ENCODE assay signal across 21 cellular contexts in the genomic region with DNA sequence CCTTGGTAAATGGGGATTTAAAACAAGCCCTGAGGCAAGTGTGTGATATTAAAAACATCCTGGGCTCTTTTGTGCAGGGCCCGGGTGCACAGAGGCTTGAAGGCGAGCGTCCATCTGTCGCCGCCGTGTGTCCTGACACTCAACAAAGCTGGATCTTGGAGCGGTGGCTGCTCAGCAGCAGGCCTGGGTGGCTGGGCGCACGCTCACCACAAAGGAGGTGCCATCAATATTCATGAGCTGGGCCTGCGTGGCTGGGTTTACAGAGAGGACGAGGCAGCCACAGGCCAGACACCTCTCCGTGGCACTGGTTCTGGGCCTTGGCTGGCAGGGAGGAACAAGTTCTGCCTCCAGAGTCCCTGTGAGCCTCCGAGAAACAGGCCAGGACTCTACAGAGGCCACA. TPM values are rescaled to one million over a fixed set of nuclear protein-coding genes. Genes with fewer than 3 reads are reported as not detected.
DNase-seq lines count a peak whose midpoint lies in the region; ATAC-seq and TF ChIP-seq lines count a peak whose summit lies in the region.
"Had no signal": no experiment of that assay in that cellular context is flagged by ENCODE, and none has a peak within 500 bp of the region (broad histone marks: within the 10 kb centered on the region; RNA-seq: fewer than 3 reads in every experiment).

No MANE protein-coding gene starts in this region.

- CTCF ChIA-PET in WTC11 (lab: Charles Lee), result interaction anchor here (0.9 to 1.4 kb wide), 4 partner anchors 10 to 30 kb away, joined by 3 to 9 read pairs (median 3); no protein-coding TSS in a partner anchor

- H3K27me3 ChIP-seq in H9 (ENCODE audit: insufficient read depth, low read length), result no peaks in the 10 kb centered on the region

- H2BK12ac ChIP-seq in H9 (ENCODE audit: insufficient read length, low read depth, low read length), result no peak overlapping the region

- H3K36me3 Mint-ChIP-seq in WTC11, result no peaks in the 10 kb centered on the region
- H3K36me3 Mint-ChIP-seq in H9 (ENCODE audit: insufficient read depth in 1 of 3, low read depth in 3 of 3), result no peaks in the 10 kb centered on the region
- H3K36me3 Mint-ChIP-seq in activated T-cell treated with anti-CD3 and anti-CD28 coated beads, Interleukin-2, amount 50 U/mL, for 72 hours (ENCODE audit: insufficient read depth in 2 of 2), result no peaks in the 10 kb centered on the region
- H3K36me3 Mint-ChIP-seq: activated naive CD4-positive, alpha-beta T cell treated with anti-CD3 and anti-CD28 coated beads, Interleukin-2, amount 50 U/mL, for 24 hours had no signal

- H3K27ac Mint-ChIP-seq in WTC11 (peak overlapping the region; percentile 73), H9 (peak overlapping the region in 1 of 3 experiments; percentile 74; a peak in 1 of 7 replicates)
- H3K27ac Mint-ChIP-seq in activated T-cell treated with anti-CD3 and anti-CD28 coated beads, Interleukin-2, amount 50 U/mL, for 72 hours, result no peak overlapping the region
- H3K27ac Mint-ChIP-seq: activated naive CD4-positive, alpha-beta T cell treated with anti-CD3 and anti-CD28 coated beads, Interleukin-2, amount 50 U/mL, for 24 hours; HFFc6; nephron progenitor cell had no signal

- H3K79me1 ChIP-seq in H9 (ENCODE audit: insufficient read depth, low read depth, low read length, poor library complexity, severe bottlenecking), result no peaks in the 10 kb centered on the region

- H3K9ac ChIP-seq in H9 (ENCODE audit: extremely low read depth, insufficient read length, low read length), result no peak overlapping the region

- H3K23ac ChIP-seq in H9 (ENCODE audit: insufficient read length, low read depth, low read length), result no peak overlapping the region

- H3K4me3 Mint-ChIP-seq in WTC11 (no peak overlapping the region), H9 (peak overlapping the region in 1 of 2 experiments; percentile 48; a peak in 1 of 5 replicates)
- no peak overlapping the region for H3K4me3 Mint-ChIP-seq in activated T-cell treated with anti-CD3 and anti-CD28 coated beads, Interleukin-2, amount 50 U/mL, for 72 hours
- H3K4me3 Mint-ChIP-seq: activated naive CD4-positive, alpha-beta T cell treated with anti-CD3 and anti-CD28 coated beads, Interleukin-2, amount 50 U/mL, for 24 hours; HFFc6; nephron progenitor cell had no signal

- no peak overlapping the region for H3K4me2 ChIP-seq in H9 (ENCODE audit: insufficient read depth, insufficient read length, low read length)

- no peak overlapping the region for H2AK5ac ChIP-seq in H9 (ENCODE audit: insufficient read length, low read length)

- WGBS in H9 (ENCODE audit: extremely low coverage, insufficient read length, low lambda C conversion rate), result no CpG with 5 or more reads among the region's 13 CpGs

- H2BK20ac ChIP-seq in H9 (ENCODE audit: low read depth, low read length, poor library complexity, severe bottlenecking), result no peak overlapping the region

- no peak overlapping the region for H3K18ac ChIP-seq in H9 (ENCODE audit: insufficient read length, low read depth, low read length)

- H4K91ac ChIP-seq in H9 (ENCODE audit: insufficient read length, low read depth, low read length), result no peak overlapping the region

- POLR2A ChIA-PET in WTC11 (lab: Charles Lee), result interaction anchor here (0.8 kb wide), 1 partner anchor 598 kb away, joined by 3 read pairs; a partner anchor contains a TSS

- H4K8ac ChIP-seq in H9 (replicated peaks; ENCODE audit: insufficient read length, low read depth, low read length), result no peak overlapping the region

- no peak overlapping the region for H3K27ac ChIP-seq in substantia nigra (ENCODE audit: low read depth, low read length, poor library complexity, severe bottlenecking)
- H3K27ac ChIP-seq in H9 (ENCODE audit: insufficient read length, low read depth, low read length), result no peak overlapping the region
- H3K27ac ChIP-seq: esophagus muscularis mucosa, upper lobe of right lung had no signal

- no peaks in the 10 kb centered on the region; the same call in 1 of the 2 replicates for H3K27me3 Mint-ChIP-seq in WTC11 (ENCODE audit: low read depth)
- H3K27me3 Mint-ChIP-seq in H9 (ENCODE audit: low read depth), result peaks cover 30% of the 10 kb centered on the region
- peaks cover 15% of the 10 kb centered on the region for H3K27me3 Mint-ChIP-seq in activated T-cell treated with anti-CD3 and anti-CD28 coated beads, Interleukin-2, amount 50 U/mL, for 72 hours (ENCODE audit: low read depth)

- no peak overlapping the region for H3K56ac ChIP-seq in H9 (ENCODE audit: insufficient read length, low read depth, low read length)

- H2BK15ac ChIP-seq in H9 (ENCODE audit: low read depth, low read length), result no peak overlapping the region

- H3K9me3 Mint-ChIP-seq in WTC11, result no peaks in the 10 kb centered on the region
- H3K9me3 Mint-ChIP-seq in H9, result no peaks in the 10 kb centered on the region
- no peaks in the 10 kb centered on the region for H3K9me3 Mint-ChIP-seq in activated T-cell treated with anti-CD3 and anti-CD28 coated beads, Interleukin-2, amount 50 U/mL, for 72 hours
- H3K9me3 Mint-ChIP-seq: activated naive CD4-positive, alpha-beta T cell treated with anti-CD3 and anti-CD28 coated beads, Interleukin-2, amount 50 U/mL, for 24 hours; HFFc6; nephron progenitor cell had no signal

- no peak overlapping the region for H2BK120ac ChIP-seq in H9 (ENCODE audit: low read depth, low read length, poor library complexity, severe bottlenecking)

- H3K79me2 ChIP-seq in H9 (ENCODE audit: insufficient read depth, low read length), result no peaks in the 10 kb centered on the region

- H2AFZ ChIP-seq in H9 (ENCODE audit: low read length), result no peak overlapping the region

- H4K20me1 ChIP-seq in H9 (ENCODE audit: control insufficient read depth, insufficient read depth, insufficient read length), result no peaks in the 10 kb centered on the region

- TF ChIP-seq CTCF in WTC11 (IDR thresholded peaks at IDR 0.05), result no peak
- no peak for TF ChIP-seq CTCF in H9 (conservative IDR thresholded peaks at IDR 0.05)

- DNase-seq in NCI-H2171 treated with DMSO at 0.1 percent for 48 hours (lab: John Stamatoyannopoulos, UW), result peak; percentile 12
- DNase-seq in NCI-H2171 (lab: John Stamatoyannopoulos, UW), result no peak
- DNase-seq in WTC11 (ENCODE audit: low spot score), result no peak
- peak in 27 of 51 donors; percentile 3 to 66 (median 26) for DNase-seq in hypothalamus (lab: John Stamatoyannopoulos, UW)
- DNase-seq in substantia nigra (lab: John Stamatoyannopoulos, UW), result peak in 29 of 49 donors; percentile 1 to 65 (median 30)
- no peak for DNase-seq in H9
- DNase-seq in activated T-cell treated with anti-CD3 and anti-CD28 coated beads, Interleukin-2, amount 50 U/mL, for 72 hours, result no peak
- DNase-seq: activated CD4-positive, CD25-positive, alpha-beta regulatory T cell treated with anti-CD3 and anti-CD28 coated beads, Interleukin-2, amount 50 U/mL, for 72 hours; effector memory CD4-positive, alpha-beta T cell; GF-D8; HFFc6; left cardiac atrium; nephron progenitor cell; stimulated activated CD8-positive, alpha-beta memory T cell treated with anti-CD3 and anti-CD28 coated beads, Interleukin-4, amount 100 ng/mL, for 48 hours; T1000; upper lobe of right lung had no signal

- H3K4me1 ChIP-seq in H9 (ENCODE audit: insufficient read depth, low read length), result peaks cover 6% of the 10 kb centered on the region; the same call in 1 of the 2 replicates
- H3K4me1 ChIP-seq: upper lobe of right lung had no signal

- no peak overlapping the region for H2BK5ac ChIP-seq in H9 (ENCODE audit: insufficient read length, low read length)

- no peak overlapping the region for H3T11ph ChIP-seq in H9 (ENCODE audit: low read length)

- H3K4me1 Mint-ChIP-seq in WTC11 (peaks cover 30% of the 10 kb centered on the region), H9 (peaks cover 18 to 54% of the 10 kb centered on the region in 2 experiments)
- peaks cover 11% of the 10 kb centered on the region for H3K4me1 Mint-ChIP-seq in activated T-cell treated with anti-CD3 and anti-CD28 coated beads, Interleukin-2, amount 50 U/mL, for 72 hours (ENCODE audit: low read depth)

- H3K9me3 ChIP-seq in H9 (ENCODE audit: control insufficient read depth, low read depth, low read length), result no peaks in the 10 kb centered on the region
- H3K9me3 ChIP-seq: esophagus muscularis mucosa, upper lobe of right lung had no signal

- H4K5ac ChIP-seq in H9 (ENCODE audit: insufficient read length, low read depth, low read length), result no peak overlapping the region

- no peak overlapping the region for H3K4ac ChIP-seq in H9 (ENCODE audit: low read depth, low read length)

- H3K14ac ChIP-seq in H9 (ENCODE audit: insufficient read depth, low read length), result no peak overlapping the region

- ATAC-seq in WTC11 (no peak), HG03565 (IDR thresholded peaks at IDR 0.05; ENCODE audit: unreplicated experiment) (no peak)
- ATAC-seq in activated T-cell treated with anti-CD3 and anti-CD28 coated beads, Interleukin-2, amount 50 U/mL, for 72 hours (replicated peaks in 1 of 2), result no peak
- ATAC-seq: upper lobe of right lung had no signal

- H3K23me2 ChIP-seq in H9 (ENCODE audit: insufficient read length, low read depth, low read length, poor library complexity, severe bottlenecking), result no peaks in the 10 kb centered on the region

TF ChIP-seq in WTC11, 78 proteins besides CTCF, POLR2A, EP300 and RAD21:
- TF ChIP-seq MXD4 (CRISPR knock-in tag; IDR thresholded peaks at IDR 0.05; ENCODE audit: borderline replicate concordance), result no peak
- TF ChIP-seq, protein P1, sequence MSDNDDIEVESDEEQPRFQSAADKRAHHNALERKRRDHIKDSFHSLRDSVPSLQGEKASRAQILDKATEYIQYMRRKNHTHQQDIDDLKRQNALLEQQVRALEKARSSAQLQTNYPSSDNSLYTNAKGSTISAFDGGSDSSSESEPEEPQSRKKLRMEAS (CRISPR knock-in tag; IDR thresholded peaks at IDR 0.05), result no peak

RNA-seq across cellular contexts. Expression of a gene that starts 22.1 kb away (rescaled TPM):
- total RNA-seq in WTC11 (2021) (0.57 to 1.3 TPM (median 0.66 TPM) in 3 replicates), H9 (2021) (0.22 and 0.35 TPM in 2 replicates)
- total RNA-seq in activated T-cell treated with anti-CD3 and anti-CD28 coated beads, Interleukin-2, amount 50 U/mL, for 72 hours, result not detected
- total RNA-seq: chondrocyte, esophagus muscularis mucosa, HFFc6, left cardiac atrium, NCI-H460, upper lobe of right lung had no signal

RNA-seq across cellular contexts. Expression of a gene that starts 32.2 kb away (rescaled TPM):
- total RNA-seq in WTC11 (2021) (26.2 to 41.7 TPM (median 30.8 TPM) in 3 replicates), H9 (2021) (19.9 and 20.9 TPM in 2 replicates)
- 10 to 100 TPM; 10.2 to 11.8 TPM for total RNA-seq in activated T-cell treated with anti-CD3 and anti-CD28 coated beads, Interleukin-2, amount 50 U/mL, for 72 hours

RNA-seq across cellular contexts. Expression of a gene that starts 46.7 kb away (rescaled TPM):
- total RNA-seq in WTC11 (2021) (56.2 to 70.2 TPM (median 56.6 TPM) in 3 replicates), H9 (2021) (60.9 and 62.9 TPM in 2 replicates)
- 10 to 100 TPM; 36.0 to 47.2 TPM for total RNA-seq in activated T-cell treated with anti-CD3 and anti-CD28 coated beads, Interleukin-2, amount 50 U/mL, for 72 hours

RNA-seq across cellular contexts. Expression of a gene that starts 58.4 kb away (rescaled TPM):
- 69.3 to 87.3 TPM (median 71.6 TPM) in 3 replicates for total RNA-seq in WTC11 (2021)
- 85.9 TPM in 2 replicates for total RNA-seq in H9 (2021)
- 10 to 100 TPM; 50.0 TPM for total RNA-seq in activated T-cell treated with anti-CD3 and anti-CD28 coated beads, Interleukin-2, amount 50 U/mL, for 72 hours

Comparison
In these comparisons a context has a peak if more than half of its experiments do, and no peak if none do; other contexts are left out.
1. DNase-seq: peak in NCI-H2171 treated with DMSO at 0.1 percent for 48 hours (single experiment), hypothalamus (27 of 51) and substantia nigra (29 of 49); none in NCI-H2171 (single experiment), WTC11 (single experiment), H9 (single experiment) and activated T-cell treated with anti-CD3 and anti-CD28 coated beads, Interleukin-2, amount 50 U/mL, for 72 hours (0 of 2).